ENCODE assay signal across 8 cellular contexts in the genomic region with DNA sequence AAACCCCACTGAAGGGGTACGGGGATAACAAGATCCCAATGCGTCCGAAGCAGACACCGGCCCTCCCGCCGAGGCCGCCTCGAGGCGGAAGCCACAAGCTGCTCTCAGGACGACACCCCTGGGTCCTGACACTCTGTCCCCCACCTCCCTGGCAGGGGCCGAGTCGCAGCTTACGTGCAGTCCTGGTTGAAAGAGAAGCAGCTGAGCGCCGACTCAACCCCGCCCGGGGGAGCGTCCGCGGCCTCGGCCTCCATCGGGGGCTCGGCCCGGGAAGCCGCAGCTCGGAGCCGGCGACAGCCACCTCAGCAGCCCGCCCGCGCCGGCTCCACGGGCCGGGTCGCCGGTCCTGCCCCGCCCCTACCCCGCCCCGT. TPM values are rescaled to one million over a fixed set of nuclear protein-coding genes. Genes with fewer than 3 reads are reported as not detected.
A peak's percentile ranks its signal among the peaks of the same experiment; 100 is the strongest.
DNase-seq lines count a peak whose midpoint lies in the region; ATAC-seq and TF ChIP-seq lines count a peak whose summit lies in the region.

A gene with protein sequence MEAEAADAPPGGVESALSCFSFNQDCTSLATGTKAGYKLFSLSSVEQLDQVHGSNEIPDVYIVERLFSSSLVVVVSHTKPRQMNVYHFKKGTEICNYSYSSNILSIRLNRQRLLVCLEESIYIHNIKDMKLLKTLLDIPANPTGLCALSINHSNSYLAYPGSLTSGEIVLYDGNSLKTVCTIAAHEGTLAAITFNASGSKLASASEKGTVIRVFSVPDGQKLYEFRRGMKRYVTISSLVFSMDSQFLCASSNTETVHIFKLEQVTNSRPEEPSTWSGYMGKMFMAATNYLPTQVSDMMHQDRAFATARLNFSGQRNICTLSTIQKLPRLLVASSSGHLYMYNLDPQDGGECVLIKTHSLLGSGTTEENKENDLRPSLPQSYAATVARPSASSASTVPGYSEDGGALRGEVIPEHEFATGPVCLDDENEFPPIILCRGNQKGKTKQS (minus strand): TSS at position 329 of the 371 bp plus-strand sequence. CDS start 75 bp downstream, at position 254.

- peak within 1 kb of the TSS; percentile 8 for H3K18ac ChIP-seq in mesendoderm (ENCODE audit: low read length)

- TF ChIP-seq POLR2A in HCT116 (IDR thresholded peaks at IDR 0.05; ENCODE audit: borderline replicate concordance, extremely low read depth, insufficient read depth, insufficient read length) (no peak), transverse colon (IDR thresholded peaks at IDR 0.05) (peak; percentile 7)

- H4K20me1 ChIP-seq in HCT116 (ENCODE audit: insufficient read depth) = no peaks in the 10 kb centered on the region

- H3K56ac ChIP-seq in mesendoderm (ENCODE audit: low read length) = peak within 1 kb of the TSS; percentile 88

- TF ChIP-seq CTCF in HCT116 (IDR thresholded peaks at IDR 0.05 in 2 of 3, conservative IDR thresholded peaks at IDR 0.05 in 1 of 3; ENCODE audit: borderline replicate concordance in 1 of 3, insufficient read depth in 1 of 3, low read depth in 2 of 3, low read length in 2 of 3) (no peak), choroid plexus epithelial cell (conservative IDR thresholded peaks at IDR 0.05; ENCODE audit: low read depth, low read length) (no peak), transverse colon (IDR thresholded peaks at IDR 0.05) (no peak)

- H3K36me3 ChIP-seq in HCT116 (ENCODE audit: control insufficient read depth in 1 of 2, insufficient read depth in 2 of 2, low read length in 2 of 2) = no peaks in the 10 kb centered on the region
- H3K36me3 ChIP-seq in mesendoderm (ENCODE audit: control insufficient read depth, insufficient read depth, low read length) = no peaks in the 10 kb centered on the region
- no peaks in the 10 kb centered on the region for H3K36me3 ChIP-seq in transverse colon

- H3K9ac ChIP-seq in HCT116 (ENCODE audit: low read length) (peak within 1 kb of the TSS; percentile 62), mesendoderm (ENCODE audit: low read length) (peak within 1 kb of the TSS; percentile 76)

- H2BK15ac ChIP-seq in mesendoderm (replicated peaks; ENCODE audit: low read depth) = no peak within 1 kb of the TSS

- peak within 1 kb of the TSS; percentile 72 for H2AFZ ChIP-seq in HCT116 (ENCODE audit: low read depth, low read length, poor library complexity, severe bottlenecking)

- no CpG with 5 or more reads among the region's 39 CpGs for WGBS in mesendoderm (ENCODE audit: extremely low coverage, insufficient coverage, low lambda C conversion rate)
- 0% methylated on average over 3 of the region's 39 CpGs; no CpG with 5 or more reads in 1 of the 2 donors for WGBS in transverse colon (ENCODE audit: low coverage in 1 of 2), 2 donors

- H3K79me2 ChIP-seq in HCT116 (ENCODE audit: insufficient read depth, low read length) (no peaks in the 10 kb centered on the region), mesendoderm (ENCODE audit: control insufficient read depth, insufficient read depth, low read length) (no peaks in the 10 kb centered on the region)

- peak within 1 kb of the TSS; percentile 63 to 67 for H3K4me3 ChIP-seq in HCT116 (replicated peaks in 1 of 2; ENCODE audit: low read depth in 1 of 2, low read length in 2 of 2)
- H3K4me3 ChIP-seq in choroid plexus epithelial cell (ENCODE audit: low read depth, low read length) = peak within 1 kb of the TSS; percentile 89
- peak within 1 kb of the TSS; percentile 44 for H3K4me3 ChIP-seq in mesendoderm (ENCODE audit: low read length)
- H3K4me3 ChIP-seq in transverse colon = peak within 1 kb of the TSS; percentile 64 to 89 (median 76)

- H3K79me1 ChIP-seq in mesendoderm (ENCODE audit: low read length) = no peaks in the 10 kb centered on the region

- no peak within 1 kb of the TSS for H4K8ac ChIP-seq in mesendoderm (ENCODE audit: low read depth, low read length)

- peak within 1 kb of the TSS; percentile 13 for H3K27ac ChIP-seq in HCT116 (ENCODE audit: low read depth, low read length)
- no peak within 1 kb of the TSS for H3K27ac ChIP-seq in mesendoderm (ENCODE audit: low read depth, low read length)
- H3K27ac ChIP-seq in transverse colon = peak within 1 kb of the TSS; percentile 96 to 99 (median 98)

- RAD21 ChIA-PET in HCT116 (lab: Charles Lee; ENCODE audit: low non-redundant PET in 1 of 2, low total read pairs in 2 of 2, uncharacterized antibody in 2 of 2, unreplicated experiment in 2 of 2) = interaction anchor here in 1 of 2 experiments (0.7 to 1.0 kb wide), 3 partner anchors 20 to 191 kb away, joined by 3 to 7 read pairs (median 3); no protein-coding TSS in a partner anchor

- H3K23ac ChIP-seq in mesendoderm (ENCODE audit: low read length) = no peak within 1 kb of the TSS

- no peaks in the 10 kb centered on the region for H3K9me2 ChIP-seq in HCT116 (ENCODE audit: insufficient read depth)

- POLR2A ChIA-PET in HCT116 (lab: Charles Lee) = interaction anchor here (0.6 to 1.3 kb wide), 3 partner anchors 166 to 1075 kb away, joined by 3 to 5 read pairs (median 3); a partner anchor contains a TSS

- H3K4ac ChIP-seq in mesendoderm (ENCODE audit: low read depth, low read length) = no peak within 1 kb of the TSS

- peaks cover 18 to 36% of the 10 kb centered on the region in 2 experiments for H3K4me1 ChIP-seq in HCT116 (ENCODE audit: control insufficient read depth in 1 of 2, insufficient read depth in 2 of 2, low read length in 2 of 2)
- peaks cover 3% of the 10 kb centered on the region for H3K4me1 ChIP-seq in mesendoderm (ENCODE audit: control insufficient read depth, low read depth, low read length)
- peaks cover 14 to 57% (median 36%) of the 10 kb centered on the region in 4 donors for H3K4me1 ChIP-seq in transverse colon

- no peak within 1 kb of the TSS for H2BK5ac ChIP-seq in mesendoderm (ENCODE audit: low read length)

- ATAC-seq in HCT116 = peak; percentile 54

- no peak for TF ChIP-seq EP300 in transverse colon (IDR thresholded peaks at IDR 0.05; ENCODE audit: low read depth)

- no TSS peak for BruUV-seq in HCT116 (replicated peaks; lab: Mats Ljungman, UMichigan)

- no peak within 1 kb of the TSS for H2AK5ac ChIP-seq in mesendoderm (ENCODE audit: low read length)

- H3K4me2 ChIP-seq in HCT116 (ENCODE audit: low read length) = peak within 1 kb of the TSS; percentile 86
- H3K4me2 ChIP-seq in mesendoderm (ENCODE audit: low read length) = peak within 1 kb of the TSS; percentile 84

- H3K9me3 ChIP-seq in HCT116 (ENCODE audit: control insufficient read depth in 1 of 2, insufficient read depth in 1 of 2, low read depth in 1 of 2, low read length in 2 of 2) (no peaks in the 10 kb centered on the region), transverse colon (no peaks in the 10 kb centered on the region)

- intact Hi-C loops in HCT116 (cut with micrococcal nuclease) = loop anchor here (2.0 kb wide), 1 partner anchor 76 kb away; no protein-coding TSS in a partner anchor
- intact Hi-C loops in transverse colon (cut with DNase I; ENCODE audit: low total_unique reads) = no loop called here

- CTCF ChIA-PET in HCT116 (lab: Charles Lee) = interaction anchor here (0.6 to 3.9 kb wide), 8 partner anchors 9 to 351 kb away, joined by 3 to 24 read pairs (median 6); no protein-coding TSS in a partner anchor

- in situ Hi-C loops in transverse colon (cut with MboI; ENCODE audit: low pct_ligation_motif_present in 1 of 4, low pct_unique_long_range_greater_than_20kb in 1 of 4, low sequenced_read_pairs in 3 of 4) = loop anchor here in 2 of 4 donors (10.0 to 25.0 kb wide), 2 partner anchors 202 to 295 kb away; no protein-coding TSS in a partner anchor

- no peak within 1 kb of the TSS for H4K5ac ChIP-seq in mesendoderm (ENCODE audit: low read length)

- TF ChIP-seq RAD21 in HCT116 (IDR thresholded peaks at IDR 0.05; ENCODE audit: low read depth) = no peak

- H3K27me3 ChIP-seq in HCT116 (ENCODE audit: insufficient read depth, low read length) = no peaks in the 10 kb centered on the region
- H3K27me3 ChIP-seq in mesendoderm (ENCODE audit: insufficient read depth, low read length, poor library complexity) = no peaks in the 10 kb centered on the region
- H3K27me3 ChIP-seq in transverse colon = no peaks in the 10 kb centered on the region

- DNase-seq in NCI-H146 treated with DMSO at 0.1 percent for 48 hours (lab: John Stamatoyannopoulos, UW; ENCODE audit: unreplicated experiment) = peak; percentile 32
- no peak for DNase-seq in NCI-H146 (lab: John Stamatoyannopoulos, UW)
- no peak for DNase-seq in HCT116 (ENCODE audit: low read depth, low spot score)
- DNase-seq in NCI-H460 (ENCODE audit: extremely low read depth, low read depth) = no peak
- DNase-seq in choroid plexus epithelial cell (ENCODE audit: low read depth) = no peak
- DNase-seq in mesendoderm = no peak
- DNase-seq in transverse colon = peak; percentile 58
- DNase-seq in NCI-H1092 treated with DMSO at 0.1 percent for 48 hours (lab: John Stamatoyannopoulos, UW) = no peak

- no peak within 1 kb of the TSS for H2BK120ac ChIP-seq in mesendoderm (ENCODE audit: low read depth, low read length)

TF ChIP-seq in HCT116, 20 proteins besides CTCF, POLR2A, EP300 and RAD21:
- TF ChIP-seq YY1 (IDR thresholded peaks at IDR 0.05; ENCODE audit: extremely low read depth, insufficient replicate concordance, low read depth, low read length) (no peak), ELF1 (IDR thresholded peaks at IDR 0.05; ENCODE audit: borderline replicate concordance, low read depth) (no peak), EGR1 (IDR thresholded peaks at IDR 0.05; ENCODE audit: low read depth) (no peak), EZH2phosphoT487 (IDR thresholded peaks at IDR 0.05; ENCODE audit: borderline replicate concordance) (no peak), ZFX (IDR thresholded peaks at IDR 0.05) (peak; percentile 15; the same call in 1 of the 2 replicates)
- TF ChIP-seq, protein P1, sequence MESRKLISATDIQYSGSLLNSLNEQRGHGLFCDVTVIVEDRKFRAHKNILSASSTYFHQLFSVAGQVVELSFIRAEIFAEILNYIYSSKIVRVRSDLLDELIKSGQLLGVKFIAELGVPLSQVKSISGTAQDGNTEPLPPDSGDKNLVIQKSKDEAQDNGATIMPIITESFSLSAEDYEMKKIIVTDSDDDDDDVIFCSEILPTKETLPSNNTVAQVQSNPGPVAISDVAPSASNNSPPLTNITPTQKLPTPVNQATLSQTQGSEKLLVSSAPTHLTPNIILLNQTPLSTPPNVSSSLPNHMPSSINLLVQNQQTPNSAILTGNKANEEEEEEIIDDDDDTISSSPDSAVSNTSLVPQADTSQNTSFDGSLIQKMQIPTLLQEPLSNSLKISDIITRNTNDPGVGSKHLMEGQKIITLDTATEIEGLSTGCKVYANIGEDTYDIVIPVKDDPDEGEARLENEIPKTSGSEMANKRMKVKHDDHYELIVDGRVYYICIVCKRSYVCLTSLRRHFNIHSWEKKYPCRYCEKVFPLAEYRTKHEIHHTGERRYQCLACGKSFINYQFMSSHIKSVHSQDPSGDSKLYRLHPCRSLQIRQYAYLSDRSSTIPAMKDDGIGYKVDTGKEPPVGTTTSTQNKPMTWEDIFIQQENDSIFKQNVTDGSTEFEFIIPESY (IDR thresholded peaks at IDR 0.05; ENCODE audit: extremely low read depth, insufficient replicate concordance, low read length) = no peak

RNA-seq across cellular contexts. Expression of the gene that starts here (rescaled TPM):
- total RNA-seq in HCT116 (2021; ENCODE audit: unreplicated experiment) (21.5 TPM), transverse colon (100 to 1,000 TPM in 2 of 4 donors, 10 to 100 TPM in 2; 62.6 to 313 (median 97.1) TPM)
- 19.7 and 23.1 TPM in 2 replicates for polyA plus RNA-seq in HCT116 (2012)
- 13.8 and 18.7 TPM in 2 replicates for total RNA-seq in NCI-H460 (2014; rRNA removed; shearing (Covaris generic))
- 13.9 and 16.3 TPM in 2 replicates for polyA plus RNA-seq in NCI-H460 (2014; cell fraction: nucleus; rRNA removed)
- 10.7 TPM for polyA plus RNA-seq in mesendoderm (2013, experiment 1 of 2)
- polyA plus RNA-seq in mesendoderm (2013, experiment 2 of 2) = 11.0 TPM

Comparison
In these comparisons a context has a peak if more than half of its experiments do, and no peak if none do; other contexts are left out.
1. DNase-seq: peak in NCI-H146 treated with DMSO at 0.1 percent for 48 hours (single experiment) and transverse colon (single experiment); none in NCI-H146 (single experiment), HCT116 (single experiment), NCI-H460 (single experiment), choroid plexus epithelial cell (single experiment), mesendoderm (single experiment) and NCI-H1092 treated with DMSO at 0.1 percent for 48 hours (single experiment).
2. Peak in every context shown above with its lines, with median percentiles within 50 percentile points of each other: H3K4me3 ChIP-seq.